In genomic region chr17:61710546-61710945, GRCh38 we compare ENCODE assay signal across 38 cellular contexts.
"Had no signal": no experiment of that assay in that cellular context is flagged by ENCODE, and none has a peak within 500 bp of the region (broad histone marks: within the 10 kb centered on the region; RNA-seq: fewer than 3 reads in every experiment).

No MANE protein-coding gene starts in this region.

- H3K36me3 ChIP-seq: adrenal gland, ascending aorta, brain microvascular endothelial cell, breast epithelium, cardiac muscle cell had no signal

- H3K27ac ChIP-seq: adrenal gland, ascending aorta, body of pancreas, brain microvascular endothelial cell, breast epithelium, cardiac muscle cell had no signal

- DNase-seq: activated effector memory CD4-positive, alpha-beta T cell treated with anti-CD3 and anti-CD28 coated beads, Interleukin-2, amount 50 U/mL, for 16 hours; activated effector memory CD4-positive, alpha-beta T cell treated with Interleukin-2 at 50 U/mL for 16 hours; activated gamma-delta T cell; activated gamma-delta T cell treated with Interleukin-2 at 50 U/mL for 16 hours; activated naive CD4-positive, alpha-beta T cell; activated naive CD4-positive, alpha-beta T cell treated with anti-CD3 and anti-CD28 coated beads for 36 hours; activated naive CD4-positive, alpha-beta T cell treated with anti-CD3 and anti-CD28 coated beads, Interleukin-2, amount 10 ng/mL, durations not matched to agents 7 days and 5 days; activated naive CD4-positive, alpha-beta T cell treated with anti-CD3 and anti-CD28 coated beads, Interleukin-2, amount 50 U/mL, for 16 hours; activated naive CD4-positive, alpha-beta T cell treated with Interleukin-2 at 50 U/mL for 16 hours; activated naive CD8-positive, alpha-beta T cell treated with anti-CD3 and anti-CD28 coated beads for 36 hours; activated naive CD8-positive, alpha-beta T cell treated with anti-CD3 and anti-CD28 coated beads, Interleukin-2, amount 10 ng/mL, durations not matched to agents 7 days and 5 days; activated naive CD8-positive, alpha-beta T cell treated with anti-CD3 and anti-CD28 coated beads, Interleukin-2, amount 50 U/mL, for 24 hours; activated T-cell treated with anti-CD3 and anti-CD28 coated beads, Interleukin-2, amount 50 U/mL, for 4 hours; activated T-cell treated with anti-CD3 and anti-CD28 coated beads, Interleukin-2, amount 50 U/mL, for 48 hours; activated T-cell treated with anti-CD3 and anti-CD28 coated beads, Interleukin-2, amount 50 U/mL, for 72 hours; adrenal gland; amniotic stem cell; amygdala; anterior cingulate cortex; aorta; body of pancreas; brain microvascular endothelial cell; caudate nucleus; central memory CD4-positive, alpha-beta T cell; cerebellar nuclear complex had no signal

- H3K4me1 Mint-ChIP-seq: activated naive CD4-positive, alpha-beta T cell treated with anti-CD3 and anti-CD28 coated beads, Interleukin-2, amount 10 ng/mL, durations not matched to agents 7 days and 5 days; activated naive CD4-positive, alpha-beta T cell treated with anti-CD3 and anti-CD28 coated beads, Interleukin-2, amount 50 U/mL, for 24 hours; activated naive CD8-positive, alpha-beta T cell treated with anti-CD3 and anti-CD28 coated beads for 36 hours; activated naive CD8-positive, alpha-beta T cell treated with anti-CD3 and anti-CD28 coated beads, Interleukin-2, amount 10 ng/mL, durations not matched to agents 7 days and 5 days; activated naive CD8-positive, alpha-beta T cell treated with anti-CD3 and anti-CD28 coated beads, Interleukin-2, amount 50 U/mL, for 24 hours; activated T-helper 17 cell treated with anti-CD3 and anti-CD28 coated beads, Interleukin-2, amount 50 U/mL, for 72 hours; brain; central memory CD8-positive, alpha-beta T cell had no signal

- H3K9me3 Mint-ChIP-seq: activated naive CD4-positive, alpha-beta T cell treated with anti-CD3 and anti-CD28 coated beads for 36 hours; activated naive CD4-positive, alpha-beta T cell treated with anti-CD3 and anti-CD28 coated beads, Interleukin-2, amount 10 ng/mL, durations not matched to agents 7 days and 5 days had no signal

- H3K9me3 ChIP-seq: adrenal gland, ascending aorta, body of pancreas, breast epithelium had no signal

- H3K27me3 Mint-ChIP-seq: activated naive CD4-positive, alpha-beta T cell treated with anti-CD3 and anti-CD28 coated beads, Interleukin-2, amount 10 ng/mL, durations not matched to agents 7 days and 5 days; activated naive CD4-positive, alpha-beta T cell treated with anti-CD3 and anti-CD28 coated beads, Interleukin-2, amount 50 U/mL, for 24 hours; activated naive CD8-positive, alpha-beta T cell; activated naive CD8-positive, alpha-beta T cell treated with anti-CD3 and anti-CD28 coated beads for 36 hours; activated naive CD8-positive, alpha-beta T cell treated with anti-CD3 and anti-CD28 coated beads, Interleukin-2, amount 10 ng/mL, durations not matched to agents 7 days and 5 days; activated T-helper 17 cell treated with anti-CD3 and anti-CD28 coated beads, Interleukin-2, amount 50 U/mL, for 72 hours; brain; central memory CD8-positive, alpha-beta T cell had no signal

- H3K4me3 ChIP-seq: adrenal gland, ascending aorta, body of pancreas, breast epithelium, cardiac muscle cell had no signal

- ATAC-seq: activated naive CD4-positive, alpha-beta T cell treated with anti-CD3 and anti-CD28 coated beads, Interleukin-2, amount 50 U/mL, for 72 hours; activated naive CD8-positive, alpha-beta T cell treated with anti-CD3 and anti-CD28 coated beads, Interleukin-2, amount 50 U/mL, for 24 hours; activated T-cell treated with anti-CD3 and anti-CD28 coated beads, Interleukin-2, amount 50 U/mL, for 4 hours; activated T-cell treated with anti-CD3 and anti-CD28 coated beads, Interleukin-2, amount 50 U/mL, for 72 hours; activated T-helper 17 cell treated with anti-CD3 and anti-CD28 coated beads, Interleukin-2, amount 50 U/mL, for 72 hours; body of pancreas had no signal

- H3K4me1 ChIP-seq: adrenal gland, ascending aorta, body of pancreas, breast epithelium had no signal

- H3K27ac Mint-ChIP-seq: activated naive CD4-positive, alpha-beta T cell treated with anti-CD3 and anti-CD28 coated beads for 36 hours; activated naive CD4-positive, alpha-beta T cell treated with anti-CD3 and anti-CD28 coated beads, Interleukin-2, amount 10 ng/mL, durations not matched to agents 7 days and 5 days; activated naive CD4-positive, alpha-beta T cell treated with anti-CD3 and anti-CD28 coated beads, Interleukin-2, amount 50 U/mL, for 24 hours; activated naive CD4-positive, alpha-beta T cell treated with anti-CD3 and anti-CD28 coated beads, Interleukin-2, amount 50 U/mL, for 72 hours; activated naive CD8-positive, alpha-beta T cell; activated naive CD8-positive, alpha-beta T cell treated with anti-CD3 and anti-CD28 coated beads for 36 hours; activated naive CD8-positive, alpha-beta T cell treated with anti-CD3 and anti-CD28 coated beads, Interleukin-2, amount 10 ng/mL, durations not matched to agents 7 days and 5 days; activated naive CD8-positive, alpha-beta T cell treated with anti-CD3 and anti-CD28 coated beads, Interleukin-2, amount 50 U/mL, for 24 hours; activated T-cell treated with anti-CD3 and anti-CD28 coated beads, Interleukin-2, amount 50 U/mL, for 72 hours; activated T-helper 1 cell treated with anti-CD3 and anti-CD28 coated beads, Interleukin-12 subunit alpha, Interleukin-12 subunit beta, Interleukin-2, Interleukin-4 antibody, amounts not matched to agents 30 ng/mL and 10 ng/mL and 1 ng/mL, durations not matched to agents 14 hours and 24 hours and 36 hours; activated T-helper 17 cell treated with anti-CD3 and anti-CD28 coated beads, Interleukin-2, amount 50 U/mL, for 72 hours; activated T-helper 2 cell treated with anti-CD3 and anti-CD28 coated beads, Interferon-gamma antibody, Interleukin-2, Interleukin-4, amounts not matched to agents 10 μg/mL and 5 μg/mL and 100 μg/mL, durations not matched to agents 14 hours and 24 hours and 36 hours; brain had no signal

- H3K4me3 Mint-ChIP-seq: activated naive CD4-positive, alpha-beta T cell treated with anti-CD3 and anti-CD28 coated beads for 36 hours; activated naive CD4-positive, alpha-beta T cell treated with anti-CD3 and anti-CD28 coated beads, Interleukin-2, amount 10 ng/mL, durations not matched to agents 7 days and 5 days; activated naive CD4-positive, alpha-beta T cell treated with anti-CD3 and anti-CD28 coated beads, Interleukin-2, amount 50 U/mL, for 24 hours; activated naive CD8-positive, alpha-beta T cell; activated naive CD8-positive, alpha-beta T cell treated with anti-CD3 and anti-CD28 coated beads for 36 hours; activated naive CD8-positive, alpha-beta T cell treated with anti-CD3 and anti-CD28 coated beads, Interleukin-2, amount 10 ng/mL, durations not matched to agents 7 days and 5 days; activated naive CD8-positive, alpha-beta T cell treated with anti-CD3 and anti-CD28 coated beads, Interleukin-2, amount 50 U/mL, for 24 hours; activated T-cell treated with anti-CD3 and anti-CD28 coated beads, Interleukin-2, amount 50 U/mL, for 4 hours; activated T-cell treated with anti-CD3 and anti-CD28 coated beads, Interleukin-2, amount 50 U/mL, for 72 hours; activated T-helper 1 cell treated with anti-CD3 and anti-CD28 coated beads, Interleukin-12 subunit alpha, Interleukin-12 subunit beta, Interleukin-2, Interleukin-4 antibody, amounts not matched to agents 30 ng/mL and 10 ng/mL and 1 ng/mL, durations not matched to agents 14 hours and 24 hours and 36 hours; activated T-helper 17 cell treated with anti-CD3 and anti-CD28 coated beads, Interleukin-2, amount 50 U/mL, for 72 hours; brain; central memory CD8-positive, alpha-beta T cell had no signal

- FAIRE-seq: astrocyte, bronchial epithelial cell had no signal

- H3K27me3 ChIP-seq: adrenal gland, ascending aorta, body of pancreas, brain microvascular endothelial cell, breast epithelium, cardiac muscle cell had no signal
